Comparison of ENCODE assay signal across 9 cellular contexts in the genomic region with DNA sequence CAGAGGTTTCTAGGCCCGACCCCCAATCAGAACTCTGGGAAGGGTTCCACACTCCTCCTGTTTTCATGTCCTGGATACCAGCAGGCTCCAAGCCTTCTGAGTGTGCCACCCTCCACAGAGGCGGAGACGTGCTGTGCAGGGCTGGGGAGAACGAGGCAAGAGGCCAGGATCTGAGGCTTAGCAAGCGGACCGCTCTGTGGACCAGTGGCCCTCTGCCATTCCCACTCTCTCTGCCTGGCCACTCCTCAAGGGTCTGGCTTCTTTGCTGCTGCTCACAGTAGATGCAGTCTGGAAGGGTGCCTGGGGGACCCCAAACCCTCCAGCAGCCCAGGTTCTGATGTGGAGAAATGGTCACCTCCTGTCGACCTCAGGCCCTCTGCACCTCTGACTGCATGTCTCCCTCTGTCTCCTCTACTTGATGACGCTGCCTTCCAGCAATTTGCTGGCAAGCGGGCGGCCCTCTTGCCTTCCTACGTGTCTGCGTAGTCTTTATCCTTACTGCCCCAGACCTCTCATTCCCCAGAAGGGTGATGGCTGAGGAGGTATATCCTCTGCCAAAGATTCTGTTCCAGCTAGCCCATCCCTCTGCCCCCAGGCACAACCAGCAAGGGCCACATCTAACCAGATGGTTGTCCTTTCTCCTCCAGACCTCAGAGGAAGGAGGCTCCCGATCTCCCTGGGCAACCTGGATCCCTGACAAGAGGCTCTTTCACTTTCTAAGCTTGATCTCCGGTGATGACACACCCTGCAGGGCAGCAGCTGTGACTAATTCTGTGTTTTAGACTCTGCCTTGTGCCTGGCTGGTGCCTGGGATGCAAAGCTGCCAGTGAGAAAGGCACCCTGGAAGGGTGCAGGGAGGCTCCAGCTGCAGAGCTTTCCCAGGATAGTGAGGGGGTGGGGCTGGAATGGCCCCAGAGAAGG.
A peak's percentile ranks its signal among the peaks of the same experiment; 100 is the strongest.
DNase-seq lines count a peak whose midpoint lies in the region; ATAC-seq and TF ChIP-seq lines count a peak whose summit lies in the region.
"Had no signal": no experiment of that assay in that cellular context is flagged by ENCODE, and none has a peak within 500 bp of the region (broad histone marks: within the 10 kb centered on the region; RNA-seq: fewer than 3 reads in every experiment).

No MANE protein-coding gene starts in this region.

- H3K27ac Mint-ChIP-seq in activated naive CD4-positive, alpha-beta T cell treated with anti-CD3 and anti-CD28 coated beads, Interleukin-2, amount 50 U/mL, for 72 hours, result no peak overlapping the region
- no peak overlapping the region for H3K27ac Mint-ChIP-seq in nephron progenitor cell

- intact Hi-C loops in sigmoid colon (cut with DNase I), result no loop called here

- H3K27ac ChIP-seq in SJSA1, result peak overlapping the region; percentile 35
- H3K27ac ChIP-seq in sigmoid colon, result peak overlapping the region; percentile 76 to 86 (median 81)
- H3K27ac ChIP-seq: parathyroid adenoma had no signal

- peaks cover 53% of the 10 kb centered on the region for H3K4me1 Mint-ChIP-seq in nephron progenitor cell

- H3K36me3 ChIP-seq in SJSA1 (no peaks in the 10 kb centered on the region), sigmoid colon (no peaks in the 10 kb centered on the region)

- TF ChIP-seq EP300 in sigmoid colon (IDR thresholded peaks at IDR 0.05), result no peak

- TF ChIP-seq CTCF in sigmoid colon (IDR thresholded peaks at IDR 0.05), result no peak
- no peak for TF ChIP-seq CTCF in nephron progenitor cell (IDR thresholded peaks at IDR 0.05)

- no peaks in the 10 kb centered on the region for H3K36me3 Mint-ChIP-seq in activated naive CD4-positive, alpha-beta T cell treated with anti-CD3 and anti-CD28 coated beads, Interleukin-2, amount 50 U/mL, for 72 hours
- no peaks in the 10 kb centered on the region for H3K36me3 Mint-ChIP-seq in nephron progenitor cell (ENCODE audit: low read depth)

- H3K9me3 ChIP-seq in SJSA1 (replicated peaks), result no peaks in the 10 kb centered on the region
- no peaks in the 10 kb centered on the region for H3K9me3 ChIP-seq in sigmoid colon

- H3K4me3 Mint-ChIP-seq in nephron progenitor cell, result no peak overlapping the region

- H3K4me1 ChIP-seq in SJSA1 (replicated peaks), result peaks cover 18% of the 10 kb centered on the region
- H3K4me1 ChIP-seq in sigmoid colon, result peaks cover 0 to 20% (median 17%) of the 10 kb centered on the region in 4 donors
- H3K4me1 ChIP-seq: parathyroid adenoma had no signal

- peak; percentile 40 to 88 for ATAC-seq in activated naive CD4-positive, alpha-beta T cell treated with anti-CD3 and anti-CD28 coated beads, Interleukin-2, amount 50 U/mL, for 72 hours

- 64 to 72% methylated on average over 13 to 14 of the region's 14 CpGs for WGBS in sigmoid colon, 2 donors

- H3K4me3 ChIP-seq in SJSA1, result peak overlapping the region; percentile 18
- peak overlapping the region in 1 of 4 donors; percentile 25 for H3K4me3 ChIP-seq in sigmoid colon

- H3K27me3 ChIP-seq in SJSA1 (replicated peaks), result no peaks in the 10 kb centered on the region
- no peaks in the 10 kb centered on the region for H3K27me3 ChIP-seq in sigmoid colon

- no peaks in the 10 kb centered on the region for H3K9me3 Mint-ChIP-seq in activated naive CD4-positive, alpha-beta T cell treated with anti-CD3 and anti-CD28 coated beads, Interleukin-2, amount 50 U/mL, for 72 hours
- no peaks in the 10 kb centered on the region for H3K9me3 Mint-ChIP-seq in nephron progenitor cell

- no peak for TF ChIP-seq POLR2A in sigmoid colon (IDR thresholded peaks at IDR 0.05)

- H3K27me3 Mint-ChIP-seq in nephron progenitor cell (ENCODE audit: low read depth, poor library complexity), result peaks cover 44% of the 10 kb centered on the region

- no peak for DNase-seq in activated naive CD4-positive, alpha-beta T cell treated with anti-CD3 and anti-CD28 coated beads, Interleukin-2, amount 50 U/mL, for 72 hours (ENCODE audit: low spot score in 2 of 2)
- DNase-seq in activated naive CD4-positive, alpha-beta T cell treated with anti-CD3 and anti-CD28 coated beads, Interleukin-2, amount 50 U/mL, for 16 hours, result no peak
- DNase-seq in SJSA1 (ENCODE audit: low read depth in 1 of 2, low spot score in 2 of 2) (peak; percentile 69), fibroblast of peridontal ligament (ENCODE audit: extremely low read depth) (peak; percentile 93), sigmoid colon (peak; percentile 86), NCI-H1105 (lab: John Stamatoyannopoulos, UW) (no peak), iPS-NIHi7 (ENCODE audit: extremely low spot score) (no peak), nephron progenitor cell (no peak)

Comparison
In these comparisons a context has a peak if more than half of its experiments do, and no peak if none do; other contexts are left out.
1. DNase-seq: peak in SJSA1 (2 of 2), fibroblast of peridontal ligament (single experiment) and sigmoid colon (single experiment); none in activated naive CD4-positive, alpha-beta T cell treated with anti-CD3 and anti-CD28 coated beads, Interleukin-2, amount 50 U/mL, for 72 hours (0 of 2), activated naive CD4-positive, alpha-beta T cell treated with anti-CD3 and anti-CD28 coated beads, Interleukin-2, amount 50 U/mL, for 16 hours (single experiment), NCI-H1105 (single experiment), iPS-NIHi7 (single experiment) and nephron progenitor cell (single experiment).